8 cellular contexts compared by ENCODE assay signal in the genomic region with DNA sequence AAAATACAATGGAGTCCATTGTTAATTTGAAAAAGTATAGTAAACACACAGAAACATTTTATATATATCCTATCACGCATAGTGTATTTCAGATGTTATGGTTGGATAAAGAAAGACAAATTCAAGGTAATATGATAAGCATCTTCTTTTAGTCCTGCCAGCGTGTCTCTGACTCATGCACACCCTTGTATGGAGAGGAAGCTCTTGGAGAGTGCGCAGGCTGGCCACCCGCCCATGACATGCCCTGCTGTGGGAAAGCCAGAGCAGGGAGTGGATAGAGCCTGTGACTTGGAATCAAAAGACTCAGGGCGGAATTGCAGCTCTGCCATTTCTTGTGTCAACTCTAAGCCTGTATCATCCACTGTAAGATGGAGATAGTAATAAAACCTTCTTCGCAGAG. TPM values are rescaled to one million over a fixed set of nuclear protein-coding genes. Genes with fewer than 3 reads are reported as not detected.
DNase-seq lines count a peak whose midpoint lies in the region; ATAC-seq, FAIRE-seq and TF ChIP-seq lines count a peak whose summit lies in the region.

No MANE protein-coding gene starts in this region.

- intact Hi-C loops in right lobe of liver (cut with DNase I): no loop called here
- intact Hi-C loops in vagina (cut with DNase I): no loop called here

- no peak overlapping the region for H3K4me3 Mint-ChIP-seq in activated naive CD4-positive, alpha-beta T cell treated with anti-CD3 and anti-CD28 coated beads, Interleukin-2, amount 10 ng/mL, durations not matched to agents 7 days and 5 days

- no peaks in the 10 kb centered on the region for H3K9me3 Mint-ChIP-seq in activated naive CD4-positive, alpha-beta T cell treated with anti-CD3 and anti-CD28 coated beads, Interleukin-2, amount 10 ng/mL, durations not matched to agents 7 days and 5 days
- no peaks in the 10 kb centered on the region for H3K9me3 Mint-ChIP-seq in activated naive CD4-positive, alpha-beta T cell treated with anti-CD3 and anti-CD28 coated beads, Interleukin-2, amount 50 U/mL, for 72 hours

- DNase-seq in activated naive CD4-positive, alpha-beta T cell treated with anti-CD3 and anti-CD28 coated beads, Interleukin-2, amount 10 ng/mL, durations not matched to agents 7 days and 5 days: peak; percentile 38
- DNase-seq in activated naive CD4-positive, alpha-beta T cell treated with anti-CD3 and anti-CD28 coated beads, Interleukin-2, amount 50 U/mL, for 72 hours (ENCODE audit: low spot score in 2 of 2): no peak
- DNase-seq in astrocyte of the hippocampus (ENCODE audit: low read depth, low spot score) (peak; percentile 87), right lobe of liver (peak; percentile 69 to 87 (median 72)), vagina (ENCODE audit: extremely low spot score in 2 of 2) (no peak), GM19239 (ENCODE audit: insufficient read length, low spot score) (no peak)

- H3K36me3 Mint-ChIP-seq in activated naive CD4-positive, alpha-beta T cell treated with anti-CD3 and anti-CD28 coated beads, Interleukin-2, amount 10 ng/mL, durations not matched to agents 7 days and 5 days: no peaks in the 10 kb centered on the region
- no peaks in the 10 kb centered on the region for H3K36me3 Mint-ChIP-seq in activated naive CD4-positive, alpha-beta T cell treated with anti-CD3 and anti-CD28 coated beads, Interleukin-2, amount 50 U/mL, for 72 hours

- no peaks in the 10 kb centered on the region for H3K27me3 ChIP-seq in right lobe of liver
- H3K27me3 ChIP-seq in vagina: no peaks in the 10 kb centered on the region

- TF ChIP-seq CTCF in right lobe of liver (IDR thresholded peaks at IDR 0.05): no peak
- no peak for TF ChIP-seq CTCF in vagina (IDR thresholded peaks at IDR 0.05)

- H3K36me3 ChIP-seq in right lobe of liver (no peaks in the 10 kb centered on the region), vagina (no peaks in the 10 kb centered on the region)

- ATAC-seq in activated naive CD4-positive, alpha-beta T cell treated with anti-CD3 and anti-CD28 coated beads, Interleukin-2, amount 50 U/mL, for 72 hours: no peak
- peak; percentile 15 to 67 (median 32) for ATAC-seq in right lobe of liver
- no peak for ATAC-seq in GM18868 (IDR thresholded peaks at IDR 0.05; ENCODE audit: unreplicated experiment)
- no peak for ATAC-seq in GM19397 (IDR thresholded peaks at IDR 0.05; ENCODE audit: unreplicated experiment)

- H3K4me1 ChIP-seq in right lobe of liver (peaks cover 0 to 36% (median 5%) of the 10 kb centered on the region in 4 donors), vagina (peaks cover 59% of the 10 kb centered on the region)

- peaks cover 65% of the 10 kb centered on the region for H3K4me1 Mint-ChIP-seq in activated naive CD4-positive, alpha-beta T cell treated with anti-CD3 and anti-CD28 coated beads, Interleukin-2, amount 10 ng/mL, durations not matched to agents 7 days and 5 days

- no peaks in the 10 kb centered on the region for H3K9me3 ChIP-seq in right lobe of liver
- H3K9me3 ChIP-seq in vagina: no peaks in the 10 kb centered on the region

- peak overlapping the region; percentile 69 for H3K27ac Mint-ChIP-seq in activated naive CD4-positive, alpha-beta T cell treated with anti-CD3 and anti-CD28 coated beads, Interleukin-2, amount 10 ng/mL, durations not matched to agents 7 days and 5 days
- no peak overlapping the region for H3K27ac Mint-ChIP-seq in activated naive CD4-positive, alpha-beta T cell treated with anti-CD3 and anti-CD28 coated beads, Interleukin-2, amount 50 U/mL, for 72 hours

- TF ChIP-seq POLR2A in right lobe of liver (IDR thresholded peaks at IDR 0.05) (no peak), vagina (IDR thresholded peaks at IDR 0.05) (no peak)

- 50% methylated on average over 6 of the region's 6 CpGs for WGBS in right lobe of liver (ENCODE audit: insufficient coverage, low coverage, low lambda C conversion rate, missing lambda C conversion rate)

- H3K27me3 Mint-ChIP-seq in activated naive CD4-positive, alpha-beta T cell treated with anti-CD3 and anti-CD28 coated beads, Interleukin-2, amount 10 ng/mL, durations not matched to agents 7 days and 5 days: no peaks in the 10 kb centered on the region

- H3K27ac ChIP-seq in right lobe of liver (peak overlapping the region in 2 of 3 donors; percentile 37 to 82), vagina (peak overlapping the region; percentile 81)

- CTCF ChIA-PET in activated naive CD4-positive, alpha-beta T cell treated with anti-CD3 and anti-CD28 coated beads, Interleukin-2, amount 10 ng/mL, durations not matched to agents 7 days and 5 days (lab: Charles Lee): interaction anchor here (1.5 kb wide), 1 partner anchor 173 kb away, joined by 4 read pairs; no protein-coding TSS in a partner anchor

- FAIRE-seq in GM19239 (lab: Jason Lieb, UNC): no peak

- H3K4me3 ChIP-seq in right lobe of liver (no peak overlapping the region), vagina (no peak overlapping the region)

RNA-seq across cellular contexts. Expression of a gene that starts 23.0 kb away (rescaled TPM):
- total RNA-seq in activated naive CD4-positive, alpha-beta T cell treated with anti-CD3 and anti-CD28 coated beads, Interleukin-2, amount 50 U/mL, for 72 hours: 100 to 1,000 TPM; 130 to 147 TPM
- total RNA-seq in right lobe of liver: 100 to 1,000 TPM in 5 of 6 experiments, 10 to 100 TPM in 1; 75.9 to 140 (median 119) TPM
- total RNA-seq in vagina: 76.4 TPM

RNA-seq across cellular contexts. Expression of a gene that starts 42.7 kb away (rescaled TPM):
- total RNA-seq in activated naive CD4-positive, alpha-beta T cell treated with anti-CD3 and anti-CD28 coated beads, Interleukin-2, amount 50 U/mL, for 72 hours: 100 to 1,000 TPM; 282 to 299 TPM
- total RNA-seq in right lobe of liver (100 to 1,000 TPM; 164 to 222 (median 215) TPM), vagina (405 TPM)

RNA-seq across cellular contexts. Expression of a gene that starts 52.3 kb away (rescaled TPM):
- 10 to 100 TPM; 58.5 to 78.7 TPM for total RNA-seq in activated naive CD4-positive, alpha-beta T cell treated with anti-CD3 and anti-CD28 coated beads, Interleukin-2, amount 50 U/mL, for 72 hours
- total RNA-seq in right lobe of liver (10 to 100 TPM; 17.4 to 36.9 (median 20.1) TPM), vagina (16.9 TPM)

Comparison
In these comparisons a context has a peak if more than half of its experiments do, and no peak if none do; other contexts are left out.
1. DNase-seq: peak in activated naive CD4-positive, alpha-beta T cell treated with anti-CD3 and anti-CD28 coated beads, Interleukin-2, amount 10 ng/mL, durations not matched to agents 7 days and 5 days (single experiment), astrocyte of the hippocampus (single experiment) and right lobe of liver (3 of 3); none in activated naive CD4-positive, alpha-beta T cell treated with anti-CD3 and anti-CD28 coated beads, Interleukin-2, amount 50 U/mL, for 72 hours (0 of 2), vagina (0 of 2) and GM19239 (single experiment).
2. ATAC-seq: peak in right lobe of liver (4 of 4); none in activated naive CD4-positive, alpha-beta T cell treated with anti-CD3 and anti-CD28 coated beads, Interleukin-2, amount 50 U/mL, for 72 hours (0 of 2), GM18868 (single experiment) and GM19397 (single experiment).